In the genomic region with DNA sequence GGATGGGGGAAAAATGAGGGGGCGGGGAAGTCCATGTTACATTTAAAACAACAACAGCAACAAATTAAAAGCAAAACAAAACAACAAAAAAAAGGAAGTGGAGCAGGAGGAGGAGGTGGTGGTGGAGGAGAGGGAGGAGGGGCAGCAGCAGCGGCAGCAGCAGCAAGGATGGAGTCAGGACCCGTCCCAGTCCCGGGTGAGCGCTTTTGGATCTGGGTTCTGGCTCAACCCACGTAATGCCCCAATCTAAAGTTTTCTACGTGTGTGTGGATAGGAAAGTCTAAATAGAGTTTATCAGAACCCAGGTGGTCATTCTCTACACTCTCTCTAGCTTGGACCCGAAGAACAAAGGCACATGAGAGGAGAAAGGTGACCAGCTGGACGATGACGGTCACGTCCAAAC, we compare ENCODE assay signal across 8 cellular contexts. TPM values are rescaled to one million over a fixed set of nuclear protein-coding genes. Genes with fewer than 3 reads are reported as not detected.
DNase-seq lines count a peak whose midpoint lies in the region; TF ChIP-seq lines count a peak whose summit lies in the region.

No MANE protein-coding gene starts in this region.

- no peak for DNase-seq in activated naive CD4-positive, alpha-beta T cell treated with Interleukin-2 at 50 U/mL for 16 hours
- DNase-seq in RPMI7951 (ENCODE audit: low read depth) (peak; percentile 40), fibroblast of the aortic adventitia (ENCODE audit: low read depth) (no peak), testis (no peak), DMS79 treated with DMSO at 0.1 percent for 48 hours (lab: John Stamatoyannopoulos, UW) (no peak), NCI-H1436 (lab: John Stamatoyannopoulos, UW) (no peak)
- DNase-seq in stimulated activated CD4-positive, alpha-beta T cell treated with anti-CD3 and anti-CD28 coated beads, Interleukin-15, amount 100 ng/mL, for 24 hours = no peak

- no peak for TF ChIP-seq POLR2A in testis (IDR thresholded peaks at IDR 0.05)

- H3K27me3 Mint-ChIP-seq in activated naive CD4-positive, alpha-beta T cell treated with anti-CD3 and anti-CD28 coated beads, Interleukin-2, amount 50 U/mL, for 24 hours = peaks cover 52% of the 10 kb centered on the region

- peaks cover 4% of the 10 kb centered on the region for H3K36me3 Mint-ChIP-seq in activated naive CD4-positive, alpha-beta T cell treated with anti-CD3 and anti-CD28 coated beads, Interleukin-2, amount 50 U/mL, for 24 hours

- H3K4me3 ChIP-seq in fibroblast of the aortic adventitia (ENCODE audit: low read depth, low read length) = peak overlapping the region; percentile 44
- H3K4me3 ChIP-seq in testis = peak overlapping the region; percentile 21 to 22

- H3K4me1 ChIP-seq in testis = peaks cover 13% of the 10 kb centered on the region

- no peaks in the 10 kb centered on the region for H3K36me3 ChIP-seq in testis (ENCODE audit: low read depth, missing control alignments)

- 17 to 18% methylated on average over 11 of the region's 11 CpGs for WGBS in testis, 2 donors

- no peaks in the 10 kb centered on the region for H3K9me3 Mint-ChIP-seq in activated naive CD4-positive, alpha-beta T cell treated with anti-CD3 and anti-CD28 coated beads, Interleukin-2, amount 50 U/mL, for 24 hours

- H3K9me3 ChIP-seq in testis = no peaks in the 10 kb centered on the region

- H3K27ac Mint-ChIP-seq in activated naive CD4-positive, alpha-beta T cell treated with anti-CD3 and anti-CD28 coated beads, Interleukin-2, amount 50 U/mL, for 24 hours = peak overlapping the region; percentile 59

- H3K4me1 Mint-ChIP-seq in activated naive CD4-positive, alpha-beta T cell treated with anti-CD3 and anti-CD28 coated beads, Interleukin-2, amount 50 U/mL, for 24 hours = peaks cover 45% of the 10 kb centered on the region

- no peak overlapping the region for H3K27ac ChIP-seq in testis

- TF ChIP-seq CTCF in fibroblast of the aortic adventitia (IDR thresholded peaks at IDR 0.05; ENCODE audit: insufficient read depth, low read length) = no peak
- no peak for TF ChIP-seq CTCF in testis (IDR thresholded peaks at IDR 0.05)

- peak overlapping the region; percentile 78 for H3K4me3 Mint-ChIP-seq in activated naive CD4-positive, alpha-beta T cell treated with anti-CD3 and anti-CD28 coated beads, Interleukin-2, amount 50 U/mL, for 24 hours

- intact Hi-C loops in testis (cut with DNase I; ENCODE audit: low total_unique reads) = no loop called here

- peaks cover 3% of the 10 kb centered on the region for H3K27me3 ChIP-seq in testis

RNA-seq across cellular contexts. Expression of a gene that starts 0.7 kb away (rescaled TPM):
- total RNA-seq in RPMI7951 (2014; rRNA removed; shearing (Covaris generic)) = 1.8 and 3.4 TPM in 2 replicates
- total RNA-seq in fibroblast of the aortic adventitia (ENCODE audit: low replicate concordance) (0.45 TPM in 1 of 2 replicates, not detected in the other), testis (1 to 10 TPM; 3.5 to 4.2 TPM)
- polyA plus RNA-seq in testis (ENCODE audit: insufficient read depth, low read depth, low replicate concordance) = 0.88 TPM

RNA-seq across cellular contexts. Expression of a gene that starts 24.6 kb away (rescaled TPM):
- total RNA-seq in RPMI7951 (2014; rRNA removed; shearing (Covaris generic)) = 216 and 236 TPM in 2 replicates
- 56.1 and 87.8 TPM in 2 replicates for total RNA-seq in fibroblast of the aortic adventitia (ENCODE audit: low replicate concordance)
- 10 to 100 TPM; 58.3 to 72.7 TPM for total RNA-seq in testis
- 72.1 TPM for polyA plus RNA-seq in testis (ENCODE audit: insufficient read depth, low read depth, low replicate concordance)
